ENCODE assay signal across 20 cellular contexts in genomic region chr5:138659121-138659520, GRCh38.
"Had no signal": no experiment of that assay in that cellular context is flagged by ENCODE, and none has a peak within 500 bp of the region (broad histone marks: within the 10 kb centered on the region; RNA-seq: fewer than 3 reads in every experiment).

No MANE protein-coding gene starts in this region.

- ATAC-seq: gastroesophageal sphincter; heart left ventricle; left colon; lower lobe of right lung; naive thymus-derived CD4-positive, alpha-beta T cell; T-helper 17 cell had no signal

- H3K4me3 ChIP-seq: gastroesophageal sphincter, heart left ventricle, lower lobe of right lung, prostate gland, uterus had no signal

- H3K36me3 ChIP-seq: gastroesophageal sphincter, heart left ventricle, lower lobe of right lung, prostate gland, uterus had no signal

- H3K27me3 ChIP-seq: gastroesophageal sphincter, uterus had no signal

- DNase-seq: activated CD4-positive, alpha-beta T cell treated with anti-CD3 and anti-CD28 coated beads for 4 hours; activated CD4-positive, alpha-beta T cell treated with anti-CD3 and anti-CD28 coated beads, Interleukin-2, amount 50 U/mL, for 48 hours; activated CD4-positive, CD25-positive, alpha-beta regulatory T cell; activated naive CD4-positive, alpha-beta T cell; activated naive CD8-positive, alpha-beta T cell treated with anti-CD3 and anti-CD28 coated beads, Interleukin-2, amount 10 ng/mL, durations not matched to agents 7 days and 5 days; amniotic stem cell; heart left ventricle; left colon; lower lobe of right lung; mesendoderm; stimulated activated CD4-positive, alpha-beta T cell treated with anti-CD3 and anti-CD28 coated beads, Interleukin-12 subunit alpha, Interleukin-12 subunit beta, amount 100 ng/mL, for 4 hours; T-helper 17 cell; trophoblast cell; uterus had no signal

- FAIRE-seq: bronchial epithelial cell, islet of Langerhans had no signal

- H3K9me3 ChIP-seq: gastroesophageal sphincter, heart left ventricle, lower lobe of right lung, prostate gland, uterus had no signal

- H3K4me1 ChIP-seq: prostate gland, uterus had no signal

- H3K27ac ChIP-seq: epithelial cell of prostate, gastroesophageal sphincter, heart left ventricle, lower lobe of right lung, prostate gland, uterus had no signal
